ENCODE assay signal across 10 cellular contexts in the genomic region with DNA sequence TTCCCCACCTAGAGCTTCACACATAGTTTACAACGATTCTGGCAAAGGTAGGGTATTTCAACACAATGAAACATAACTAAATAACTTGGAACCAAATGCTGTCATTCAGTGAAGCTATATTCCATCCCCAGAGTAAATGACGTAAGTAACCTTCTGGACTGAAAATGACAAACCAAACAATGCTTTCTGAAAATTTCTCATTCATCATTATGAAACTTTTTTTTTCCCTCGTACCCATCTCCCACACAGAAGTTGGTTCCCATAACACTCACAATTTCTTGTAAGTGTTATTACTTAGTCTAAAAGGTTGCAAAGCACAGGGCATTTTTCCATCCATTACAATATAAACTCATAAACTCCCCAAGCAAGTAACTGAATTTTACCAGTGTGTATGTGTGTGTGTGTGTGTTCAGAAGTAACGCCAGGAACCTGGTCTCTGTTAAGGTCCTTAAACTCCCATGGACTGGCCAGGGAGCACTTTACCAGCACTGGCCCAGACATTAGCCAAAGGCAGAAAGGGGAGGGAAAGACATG. TPM values are rescaled to one million over a fixed set of nuclear protein-coding genes. Genes with fewer than 3 reads are reported as not detected.
A peak's percentile ranks its signal among the peaks of the same experiment; 100 is the strongest.
DNase-seq lines count a peak whose midpoint lies in the region; ATAC-seq, FAIRE-seq and TF ChIP-seq lines count a peak whose summit lies in the region.
"Had no signal": no experiment of that assay in that cellular context is flagged by ENCODE, and none has a peak within 500 bp of the region (broad histone marks: within the 10 kb centered on the region; RNA-seq: fewer than 3 reads in every experiment).

No MANE protein-coding gene starts in this region.

- WGBS in IMR-90 (ENCODE audit: extremely low coverage in 2 of 2, insufficient read length in 1 of 2), 2 experiments: no CpG with 5 or more reads among the region's 4 CpGs

- H2AK9ac ChIP-seq in IMR-90 (replicated peaks; ENCODE audit: low read depth, low read length, poor library complexity): no peak overlapping the region

- H3K4me3 Mint-ChIP-seq in glutamatergic neuron (ENCODE audit: unreplicated experiment): no peak overlapping the region
- H3K4me3 Mint-ChIP-seq: activated B cell treated with CpG ODN at 0.5 μM for 24 hours had no signal

- dilution Hi-C loops in IMR-90 (cut with HindIII; ENCODE audit: low sequenced_read_pairs, unreplicated experiment): no loop called here

- peaks cover 15 to 30% of the 10 kb centered on the region in 2 experiments for H3K79me1 ChIP-seq in IMR-90 (ENCODE audit: low read depth in 1 of 2, low read length in 2 of 2)

- H2BK15ac ChIP-seq in IMR-90 (ENCODE audit: low read depth, low read length): peak overlapping the region; percentile 61; the same call in 2 of the 3 replicates

- no peak for DNase-seq in GM12892 (ENCODE audit: insufficient read length)
- DNase-seq in IMR-90: no peak
- DNase-seq in glutamatergic neuron: no peak
- DNase-seq in uterus: no peak
- DNase-seq in NCI-H2029 (lab: John Stamatoyannopoulos, UW): no peak
- DNase-seq in NCI-H510A treated with DMSO at 0.1 percent for 48 hours (lab: John Stamatoyannopoulos, UW): no peak
- DNase-seq in hypothalamus (lab: John Stamatoyannopoulos, UW): no peak
- DNase-seq: activated B cell treated with CpG ODN at 0.5 μM for 24 hours had no signal

- H3K27ac Mint-ChIP-seq in glutamatergic neuron (ENCODE audit: unreplicated experiment): peak overlapping the region; percentile 20

- H3K36me3 Mint-ChIP-seq in glutamatergic neuron (ENCODE audit: unreplicated experiment): peaks cover 12% of the 10 kb centered on the region

- no peaks in the 10 kb centered on the region for H3K36me3 ChIP-seq in IMR-90 (ENCODE audit: control insufficient read depth, insufficient read depth, low read length)
- no peaks in the 10 kb centered on the region for H3K36me3 ChIP-seq in uterus

- peaks cover 8% of the 10 kb centered on the region; the same call in 1 of the 2 replicates for H4K20me1 ChIP-seq in IMR-90 (ENCODE audit: insufficient read depth, low read length)

- no peak overlapping the region for H3K9ac ChIP-seq in IMR-90 (ENCODE audit: low read depth, low read length)

- TF ChIP-seq RAD21 in IMR-90 (IDR thresholded peaks at IDR 0.05; ENCODE audit: low read length): no peak

- no peak overlapping the region for H3K4me3 ChIP-seq in IMR-90 (ENCODE audit: insufficient read depth, low read depth, low read length)
- H3K4me3 ChIP-seq in uterus: no peak overlapping the region
- H3K4me3 ChIP-seq: coronary artery had no signal

- BruUV-seq in IMR-90 (replicated peaks; lab: Mats Ljungman, UMichigan): no TSS peak

- ATAC-seq in GM21367 (IDR thresholded peaks at IDR 0.05; ENCODE audit: unreplicated experiment) (peak; percentile 36), IMR-90 (ENCODE audit: low read depth) (no peak)

- FAIRE-seq in GM12892 (lab: Jason Lieb, UNC): peak; percentile 46

- H3K4me1 Mint-ChIP-seq in glutamatergic neuron (ENCODE audit: low read depth, unreplicated experiment): peaks cover 34% of the 10 kb centered on the region

- CTCF ChIA-PET in IMR-90 (lab: Yijun Ruan, JAX): interaction anchor here (0.6 to 1.6 kb wide), 2 partner anchors 17 to 100 kb away, joined by 5 read pairs; no protein-coding TSS in a partner anchor

- peak overlapping the region; percentile 36; the same call in 1 of the 2 replicates for H2AK5ac ChIP-seq in IMR-90 (ENCODE audit: low read depth, low read length)

- in situ Hi-C loops in IMR-90 (cut with MboI; ENCODE audit: low sequenced_read_pairs): no loop called here

- H3K9me3 ChIP-seq in IMR-90 (ENCODE audit: control insufficient read depth, insufficient read depth, low read length) (no peaks in the 10 kb centered on the region), uterus (no peaks in the 10 kb centered on the region)

- H3K4ac ChIP-seq in IMR-90 (ENCODE audit: low read depth, low read length): peak overlapping the region; percentile 66

- peaks cover 5% of the 10 kb centered on the region for H3K27me3 Mint-ChIP-seq in glutamatergic neuron (ENCODE audit: unreplicated experiment)
- H3K27me3 Mint-ChIP-seq: activated B cell treated with CpG ODN at 0.5 μM for 24 hours had no signal

- H2AFZ ChIP-seq in IMR-90 (replicated peaks; ENCODE audit: low read length, poor library complexity): no peak overlapping the region

- POLR2A ChIA-PET in IMR-90 (lab: Charles Lee; ENCODE audit: unreplicated experiment): no interaction called here

- no peaks in the 10 kb centered on the region for H3K27me3 ChIP-seq in IMR-90 (ENCODE audit: control insufficient read depth, insufficient read depth, low read length)
- no peaks in the 10 kb centered on the region for H3K27me3 ChIP-seq in uterus

- H3K18ac ChIP-seq in IMR-90 (ENCODE audit: low read depth, low read length): no peak overlapping the region; the same call in 1 of the 2 replicates

- intact Hi-C loops in IMR-90 (cut with micrococcal nuclease): no loop called here
- intact Hi-C loops in uterus (cut with DNase I; ENCODE audit: low total_unique reads): no loop called here

- peak overlapping the region; percentile 33; the same call in 1 of the 2 replicates for H2BK20ac ChIP-seq in IMR-90 (ENCODE audit: low read depth, low read length)

- peak overlapping the region; percentile 68; the same call in 1 of the 2 replicates for H2BK120ac ChIP-seq in IMR-90 (ENCODE audit: low read depth, low read length)

- H3K9me3 Mint-ChIP-seq in glutamatergic neuron (ENCODE audit: unreplicated experiment): no peaks in the 10 kb centered on the region
- H3K9me3 Mint-ChIP-seq: activated B cell treated with CpG ODN at 0.5 μM for 24 hours had no signal

- H3K27ac ChIP-seq in IMR-90 (ENCODE audit: insufficient read depth, low read length) (no peak overlapping the region), uterus (peak overlapping the region in 1 of 2 donors; percentile 1)

- H3K4me2 ChIP-seq in IMR-90 (ENCODE audit: low read depth, low read length): no peak overlapping the region

- no peak overlapping the region for H3K23ac ChIP-seq in IMR-90 (ENCODE audit: low read depth, low read length)

- peaks cover 16% of the 10 kb centered on the region for H3K4me1 ChIP-seq in IMR-90 (ENCODE audit: control insufficient read depth, insufficient read depth, low read length)
- peaks cover 0 to 7% of the 10 kb centered on the region in 2 donors for H3K4me1 ChIP-seq in uterus

- H3K56ac ChIP-seq in IMR-90 (ENCODE audit: extremely low read depth, insufficient read depth, low read length): no peak overlapping the region

- TF ChIP-seq CTCF in IMR-90 (conservative IDR thresholded peaks at IDR 0.05; ENCODE audit: low read depth, low read length): no peak
- TF ChIP-seq CTCF in glutamatergic neuron (IDR thresholded peaks at IDR 0.05; ENCODE audit: partially characterized antibody, unreplicated experiment): no peak
- no peak for TF ChIP-seq CTCF in uterus (IDR thresholded peaks at IDR 0.05)

- H4K8ac ChIP-seq in IMR-90 (ENCODE audit: low read depth in 2 of 2, low read length in 2 of 2): no peak overlapping the region

- no peak for TF ChIP-seq POLR2A in GM12892 (IDR thresholded peaks at IDR 0.05; ENCODE audit: low read depth, low read length)
- TF ChIP-seq POLR2A in IMR-90 (IDR thresholded peaks at IDR 0.05; ENCODE audit: low read depth, low read length): no peak
- TF ChIP-seq POLR2A in uterus (IDR thresholded peaks at IDR 0.05): no peak

- no peak overlapping the region for H2BK5ac ChIP-seq in IMR-90 (ENCODE audit: low read depth, low read length, poor library complexity, severe bottlenecking)

- peak overlapping the region; percentile 71; the same call in 1 of the 2 replicates for H3K14ac ChIP-seq in IMR-90 (replicated peaks; ENCODE audit: low read depth, low read length)

- H4K91ac ChIP-seq in IMR-90 (ENCODE audit: insufficient read depth, low read depth, low read length): peak overlapping the region; percentile 19; the same call in 1 of the 2 replicates

- peaks cover 15% of the 10 kb centered on the region for H3K9me1 ChIP-seq in IMR-90 (ENCODE audit: insufficient read depth, low read length)

- no peak overlapping the region for H4K5ac ChIP-seq in IMR-90 (ENCODE audit: low read depth, low read length)

TF ChIP-seq in IMR-90, 13 proteins besides CTCF, POLR2A, EP300 and RAD21:
- TF ChIP-seq CEBPB (IDR thresholded peaks at IDR 0.05; ENCODE audit: low read depth, low read length) (no peak), MAZ (IDR thresholded peaks at IDR 0.05; ENCODE audit: borderline replicate concordance, low read depth, low read length) (no peak), CHD1 (IDR thresholded peaks at IDR 0.05; ENCODE audit: low read depth, low read length) (no peak), MXI1 (IDR thresholded peaks at IDR 0.05; ENCODE audit: borderline replicate concordance, low read depth, low read length) (no peak), SMC3 (IDR thresholded peaks at IDR 0.05; ENCODE audit: low read depth, low read length) (no peak), USF2 (IDR thresholded peaks at IDR 0.05; ENCODE audit: low read depth, low read length) (no peak), RCOR1 (IDR thresholded peaks at IDR 0.05; ENCODE audit: insufficient replicate concordance, low read length) (no peak), MAFK (IDR thresholded peaks at IDR 0.05; ENCODE audit: low read depth, low read length) (no peak), FOS (IDR thresholded peaks at IDR 0.05; ENCODE audit: low read depth, low read length) (no peak)

RNA-seq across cellular contexts. Expression of gene CBLB, which starts 41.6 kb away (rescaled TPM):
- 12.4 TPM for polyA plus RNA-seq in GM12892 (2012; ENCODE audit: missing spikeins)
- total RNA-seq in IMR-90 (2012; rRNA removed) (20.1 and 28.6 TPM in 2 replicates), glutamatergic neuron (ENCODE audit: unreplicated experiment) (269 TPM), uterus (10 to 100 TPM; 26.1 to 86.2 (median 44.5) TPM)
- polyA plus RNA-seq in IMR-90 (2012; rRNA removed): 10.1 and 10.2 TPM in 2 replicates
- polyA plus RNA-seq in IMR-90 (2012; cell fraction: cytosol; rRNA removed): 2.7 and 5.9 TPM in 2 replicates
- 7.1 and 45.1 TPM in 2 replicates for polyA plus RNA-seq in IMR-90 (2012; cell fraction: nucleus; rRNA removed; ENCODE audit: low replicate concordance)
